8 cellular contexts compared by ENCODE assay signal in the genomic region with DNA sequence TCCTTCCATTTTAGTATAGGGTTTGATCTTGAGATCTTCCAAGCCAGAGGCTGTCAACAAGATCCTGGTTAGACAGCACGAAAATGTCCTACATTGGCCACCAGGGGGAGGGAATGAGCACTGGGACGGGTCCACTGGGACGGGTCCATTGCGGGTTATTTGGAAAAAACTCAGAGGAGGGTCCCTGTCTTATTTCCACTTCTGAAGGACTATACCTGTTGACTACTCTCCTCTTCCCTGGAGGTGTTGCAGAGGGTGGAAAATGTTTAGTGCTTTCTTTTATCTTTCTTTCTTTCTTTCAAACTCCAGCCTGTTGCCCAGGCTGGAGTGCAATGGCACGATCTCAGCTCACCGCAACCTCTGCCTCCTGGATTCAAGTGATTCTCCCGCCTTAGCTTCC. TPM values are rescaled to one million over a fixed set of nuclear protein-coding genes. Genes with fewer than 3 reads are reported as not detected.
DNase-seq lines count a peak whose midpoint lies in the region; ATAC-seq and TF ChIP-seq lines count a peak whose summit lies in the region.

No MANE protein-coding gene starts in this region.

- peaks cover 12% of the 10 kb centered on the region for H3K27me3 Mint-ChIP-seq in memory B cell

- H3K9me3 ChIP-seq in colonic mucosa: no peaks in the 10 kb centered on the region

- no peaks in the 10 kb centered on the region for H3K36me3 ChIP-seq in colonic mucosa

- intact Hi-C loops in colonic mucosa (cut with DNase I): loop anchor here (5.0 kb wide), 1 partner anchor 58 kb away; no protein-coding TSS in a partner anchor

- no peak overlapping the region for H3K4me3 Mint-ChIP-seq in memory B cell

- H3K27ac Mint-ChIP-seq in memory B cell: no peak overlapping the region

- ATAC-seq in memory B cell (ENCODE audit: low read depth): peak; percentile 45
- no peak for ATAC-seq in GM21515 (IDR thresholded peaks at IDR 0.05; ENCODE audit: unreplicated experiment)

- peak; percentile 73 for DNase-seq in ELR (ENCODE audit: low read depth)
- peak; percentile 44 for DNase-seq in LHCN-M2 (ENCODE audit: low read depth)
- peak; percentile 78 for DNase-seq in colonic mucosa
- DNase-seq in memory B cell (ENCODE audit: low spot score in 2 of 2): peak; percentile 33 to 54
- peak; percentile 29 for DNase-seq in stimulated activated naive CD4-positive, alpha-beta T cell treated with Interleukin-2 at 50 U/mL for 16 hours (lab: John Stamatoyannopoulos, UW)
- no peak for DNase-seq in NCI-H2107 treated with DMSO at 0.1 percent for 48 hours (lab: John Stamatoyannopoulos, UW; ENCODE audit: unreplicated experiment)

- peaks cover 8% of the 10 kb centered on the region for H3K4me1 Mint-ChIP-seq in memory B cell

- H3K4me1 ChIP-seq in colonic mucosa: peaks cover 4% of the 10 kb centered on the region

- TF ChIP-seq CTCF in WI38 (IDR thresholded peaks at IDR 0.05; ENCODE audit: low read depth, low read length) (peak; percentile 80), colonic mucosa (IDR thresholded peaks at IDR 0.05) (peak; percentile 76)

- no peak overlapping the region for H3K4me3 ChIP-seq in WI38 (ENCODE audit: low read depth, low read length)
- H3K4me3 ChIP-seq in colonic mucosa: no peak overlapping the region

- H3K9ac ChIP-seq in colonic mucosa (ENCODE audit: low read depth in 2 of 2, low read length in 2 of 2): no peak overlapping the region

- no peaks in the 10 kb centered on the region for H3K27me3 ChIP-seq in colonic mucosa

- no peak overlapping the region for H3K27ac ChIP-seq in colonic mucosa

- no peaks in the 10 kb centered on the region for H3K36me3 Mint-ChIP-seq in memory B cell

- H3K9me3 Mint-ChIP-seq in memory B cell: no peaks in the 10 kb centered on the region

RNA-seq across cellular contexts. Expression of a gene that starts 2.5 kb away (rescaled TPM):
- not detected in 2 replicates for total RNA-seq in LHCN-M2 (2014; rRNA removed)
- polyA plus RNA-seq in LHCN-M2 (2012): 0.01 TPM
- total RNA-seq in colonic mucosa: 10 to 100 TPM in 1 of 2 donors, 1 to 10 TPM in 1; 8.2 to 18.7 TPM

RNA-seq across cellular contexts. Expression of a gene that starts 16.3 kb away (rescaled TPM):
- total RNA-seq in LHCN-M2 (2014; rRNA removed) (43.7 and 61.7 TPM in 2 replicates), colonic mucosa (100 to 1,000 TPM; 187 to 232 TPM)
- polyA plus RNA-seq in LHCN-M2 (2012): 52.3 TPM
